ENCODE assay signal across 8 cellular contexts in genomic region chr1:44609412-44609767, GRCh38.
DNase-seq lines count a peak whose midpoint lies in the region; ATAC-seq and TF ChIP-seq lines count a peak whose summit lies in the region.

No MANE protein-coding gene starts in this region.

- H3K4me1 Mint-ChIP-seq in activated naive CD8-positive, alpha-beta T cell treated with anti-CD3 and anti-CD28 coated beads for 36 hours: no peaks in the 10 kb centered on the region

- peak; percentile 52 for TF ChIP-seq CTCF in GM06990 (IDR thresholded peaks at IDR 0.05; ENCODE audit: insufficient read depth, low read length, poor library complexity, severe bottlenecking)

- ATAC-seq in HG03460 (IDR thresholded peaks at IDR 0.05; ENCODE audit: unreplicated experiment) (no peak), GM21423 (IDR thresholded peaks at IDR 0.05; ENCODE audit: unreplicated experiment) (no peak)

- DNase-seq in GM06990 (ENCODE audit: extremely low read depth, insufficient read length) (no peak), NCI-H1694 treated with DMSO at 0.1 percent for 48 hours (lab: John Stamatoyannopoulos, UW) (peak; percentile 38), hypothalamus (lab: John Stamatoyannopoulos, UW) (peak in 26 of 51 donors; percentile 6 to 54 (median 25)), SW 1271 (lab: John Stamatoyannopoulos, UW) (no peak)
- peak; percentile 13 for DNase-seq in activated naive CD8-positive, alpha-beta T cell treated with anti-CD3 and anti-CD28 coated beads for 36 hours
- DNase-seq in stimulated activated CD8-positive, alpha-beta memory T cell treated with anti-CD3 and anti-CD28 coated beads, Interleukin-15, amount 100 ng/mL, for 48 hours (ENCODE audit: low read depth in 2 of 2): peak; percentile 3 to 4

- no peaks in the 10 kb centered on the region for H3K36me3 Mint-ChIP-seq in activated naive CD8-positive, alpha-beta T cell treated with anti-CD3 and anti-CD28 coated beads for 36 hours

- H3K27me3 ChIP-seq in GM06990 (replicated peaks; ENCODE audit: control insufficient read depth, insufficient read depth, low read length): no peaks in the 10 kb centered on the region; the same call in none of the 2 replicates

- no peak overlapping the region for H3K4me3 ChIP-seq in GM06990 (replicated peaks; ENCODE audit: low read depth, low read length)

- no peaks in the 10 kb centered on the region for H3K9me3 Mint-ChIP-seq in activated naive CD8-positive, alpha-beta T cell treated with anti-CD3 and anti-CD28 coated beads for 36 hours

- no peaks in the 10 kb centered on the region for H3K36me3 ChIP-seq in GM06990 (ENCODE audit: control insufficient read depth, insufficient read depth, low read length)

- no peak overlapping the region for H3K27ac Mint-ChIP-seq in activated naive CD8-positive, alpha-beta T cell treated with anti-CD3 and anti-CD28 coated beads for 36 hours

- no peaks in the 10 kb centered on the region for H3K27me3 Mint-ChIP-seq in activated naive CD8-positive, alpha-beta T cell treated with anti-CD3 and anti-CD28 coated beads for 36 hours

- H3K4me3 Mint-ChIP-seq in activated naive CD8-positive, alpha-beta T cell treated with anti-CD3 and anti-CD28 coated beads for 36 hours: no peak overlapping the region

Comparison
In these comparisons a context has a peak if more than half of its experiments do, and no peak if none do; other contexts are left out.
1. DNase-seq: peak in NCI-H1694 treated with DMSO at 0.1 percent for 48 hours (single experiment), activated naive CD8-positive, alpha-beta T cell treated with anti-CD3 and anti-CD28 coated beads for 36 hours (single experiment), hypothalamus (26 of 51) and stimulated activated CD8-positive, alpha-beta memory T cell treated with anti-CD3 and anti-CD28 coated beads, Interleukin-15, amount 100 ng/mL, for 48 hours (2 of 2); none in GM06990 (single experiment) and SW 1271 (0 of 2).